1 cellular context compared by ENCODE assay signal in the genomic region with DNA sequence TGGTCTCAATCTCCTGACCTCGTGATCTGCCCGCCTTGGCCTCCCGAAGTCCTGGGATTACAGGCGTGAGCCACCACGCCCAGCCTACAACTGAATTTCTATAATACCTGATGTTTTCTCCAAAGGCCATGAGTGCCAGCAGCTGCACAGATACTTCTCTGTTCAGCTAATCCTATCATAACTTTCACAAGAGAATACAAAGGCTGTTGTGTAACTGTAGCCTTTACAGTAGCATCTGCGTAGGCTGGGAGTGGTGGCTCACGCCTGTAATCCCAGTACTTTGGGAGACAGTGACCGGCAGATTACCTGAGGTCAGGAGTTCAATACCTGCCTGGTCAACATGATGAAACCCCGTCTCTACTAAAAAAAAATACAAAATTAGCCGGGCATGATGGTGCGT. TPM values are rescaled to one million over a fixed set of nuclear protein-coding genes. Genes with fewer than 3 reads are reported as not detected.
"Had no signal": no experiment of that assay in that cellular context is flagged by ENCODE, and none has a peak within 500 bp of the region (broad histone marks: within the 10 kb centered on the region; RNA-seq: fewer than 3 reads in every experiment).

No MANE protein-coding gene starts in this region.

RNA-seq across cellular contexts. Expression of gene NIM1K, which starts 8.9 kb away (rescaled TPM):
- total RNA-seq: vagina had no signal
